ENCODE assay signal across 19 cellular contexts in the genomic region with DNA sequence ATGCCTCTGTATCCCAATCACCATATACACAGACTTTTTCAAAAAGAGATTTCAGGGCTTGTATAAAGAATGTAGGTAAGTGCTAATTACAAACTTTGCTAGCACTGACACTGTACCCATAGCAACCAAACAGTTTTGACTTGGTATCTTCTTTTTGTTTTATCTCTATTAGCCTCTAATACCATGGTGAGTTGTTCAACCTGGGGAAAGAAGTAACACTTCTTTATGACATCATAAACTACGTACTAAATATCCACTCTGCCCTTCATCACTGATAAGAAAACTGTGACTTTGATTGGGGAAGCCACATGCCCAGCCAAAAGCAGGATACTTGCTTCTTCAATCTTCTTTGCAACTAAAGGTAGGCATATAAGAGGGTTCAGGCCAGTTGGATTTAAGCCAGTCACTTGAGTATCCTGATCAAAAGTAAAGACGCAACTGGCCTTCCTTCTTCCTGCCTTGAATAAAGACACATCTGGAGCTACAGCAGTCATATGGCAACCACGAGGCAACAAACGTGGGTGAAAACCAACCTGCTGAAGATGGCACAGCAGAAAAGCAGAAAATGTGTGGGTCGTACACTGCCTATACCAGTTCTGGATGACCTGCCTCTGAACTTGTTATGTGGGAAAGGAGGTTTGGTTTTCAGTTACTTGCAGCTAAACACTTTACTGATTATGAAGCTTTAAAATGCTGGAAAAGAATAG.
"Had no signal": no experiment of that assay in that cellular context is flagged by ENCODE, and none has a peak within 500 bp of the region (broad histone marks: within the 10 kb centered on the region; RNA-seq: fewer than 3 reads in every experiment).

No MANE protein-coding gene starts in this region.

- FAIRE-seq: islet of Langerhans, pancreas had no signal

- H3K79me2 ChIP-seq: hepatocyte had no signal

- H3K4me1 Mint-ChIP-seq: naive B cell had no signal

- H3K4me1 ChIP-seq: breast epithelium, foreskin keratinocyte, pancreas had no signal

- H3K27ac ChIP-seq: ascending aorta, breast epithelium, coronary artery, foreskin keratinocyte, hepatocyte, pancreas, SK-N-MC, tibial artery had no signal

- H3K9me3 ChIP-seq: ascending aorta, breast epithelium, mucosa of descending colon, pancreas, tibial artery had no signal

- H3K4me3 Mint-ChIP-seq: naive B cell had no signal

- DNase-seq: activated CD4-positive, alpha-beta T cell treated with anti-CD3 and anti-CD28 coated beads, Interleukin-2, amount 50 U/mL, for 4 hours; activated gamma-delta T cell treated with Interleukin-2 at 50 U/mL for 16 hours; activated T-cell treated with anti-CD3 and anti-CD28 coated beads, Interleukin-2, amount 50 U/mL, for 48 hours; foreskin keratinocyte; left cardiac atrium; mesenchymal stem cell; mucosa of descending colon; naive B cell; pancreas; stimulated activated naive CD4-positive, alpha-beta T cell; substantia nigra; tibial artery had no signal

- H3K27me3 Mint-ChIP-seq: naive B cell had no signal

- H2AFZ ChIP-seq: hepatocyte had no signal

- H3K4me2 ChIP-seq: hepatocyte had no signal

- H3K9me3 Mint-ChIP-seq: naive B cell had no signal

- H3K27me3 ChIP-seq: ascending aorta, breast epithelium, foreskin keratinocyte, hepatocyte, pancreas, tibial artery had no signal

- ATAC-seq: foreskin keratinocyte, mucosa of descending colon, pancreas, sciatic nerve had no signal

- H3K36me3 ChIP-seq: breast epithelium had no signal

- H3K4me3 ChIP-seq: ascending aorta, breast epithelium, coronary artery, hepatocyte, mucosa of descending colon, pancreas, SK-N-MC, tibial artery had no signal
